Comparison of ENCODE assay signal across 1 cellular context in genomic region chr1:47477595-47478080, GRCh38.
TF ChIP-seq lines count a peak whose summit lies in the region.

No MANE protein-coding gene starts in this region.

TF ChIP-seq in A549, 52 proteins besides CTCF, POLR2A, EP300 and RAD21:
- TF ChIP-seq MAZ (IDR thresholded peaks at IDR 0.05; ENCODE audit: borderline replicate concordance, low read depth, low read length) = no peak
- TF ChIP-seq ATOH8 (CRISPR knock-in tag; IDR thresholded peaks at IDR 0.05; ENCODE audit: low read depth) = no peak
- TF ChIP-seq GATA3 (IDR thresholded peaks at IDR 0.05; ENCODE audit: borderline replicate concordance) = no peak
